In the genomic region with DNA sequence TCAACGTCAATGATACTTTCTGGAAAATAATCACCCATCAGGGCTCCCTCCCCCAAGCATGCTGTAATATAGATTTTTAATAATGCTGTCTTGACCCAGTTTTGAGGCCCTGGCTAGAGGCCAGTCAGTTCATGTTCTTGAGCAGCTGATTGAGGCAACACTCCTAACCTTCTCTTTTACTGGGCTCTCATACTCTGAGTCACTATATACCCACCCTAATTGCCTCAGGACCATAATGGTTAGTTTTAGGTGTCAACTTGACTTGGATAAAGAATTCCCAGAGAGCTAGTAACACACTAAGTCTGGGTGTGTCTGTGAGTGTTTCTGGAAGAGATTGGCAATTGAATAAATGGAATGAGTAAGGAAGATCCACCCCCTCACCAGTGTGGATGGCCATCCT, we compare ENCODE assay signal across 23 cellular contexts.
DNase-seq lines count a peak whose midpoint lies in the region; ATAC-seq and TF ChIP-seq lines count a peak whose summit lies in the region.
"Had no signal": no experiment of that assay in that cellular context is flagged by ENCODE, and none has a peak within 500 bp of the region (broad histone marks: within the 10 kb centered on the region; RNA-seq: fewer than 3 reads in every experiment).

No MANE protein-coding gene starts in this region.

- H2AFZ ChIP-seq in IMR-90 (replicated peaks; ENCODE audit: low read length, poor library complexity) = no peak overlapping the region

- H3K18ac ChIP-seq in IMR-90 (ENCODE audit: low read depth, low read length) = no peak overlapping the region

- no CpG with 5 or more reads among the region's 1 CpG for WGBS in IMR-90 (ENCODE audit: extremely low coverage in 2 of 2, insufficient read length in 1 of 2), 2 experiments

- no peak for DNase-seq in IMR-90
- DNase-seq in adipocyte (ENCODE audit: low read depth) = peak; percentile 25
- peak; percentile 21 for DNase-seq in fibroblast of pulmonary artery (ENCODE audit: low read depth)
- DNase-seq in skeletal muscle cell (ENCODE audit: low read depth) = peak; percentile 63
- DNase-seq in foreskin melanocyte = no peak
- no peak for DNase-seq in occipital lobe (lab: John Stamatoyannopoulos, UW)
- no peak for DNase-seq in activated T-cell treated with anti-CD3 and anti-CD28 coated beads, Interleukin-2, amount 50 U/mL, for 24 hours
- DNase-seq: activated CD4-positive, alpha-beta memory T cell treated with anti-CD3 and anti-CD28 coated beads for 36 hours; activated gamma-delta T cell; AML-193; amniotic stem cell; caudate nucleus; COR-L47; dorsolateral prefrontal cortex; heart left ventricle; left lung; midbrain; NCI-H146; T-helper 17 cell had no signal

- H3K4me2 ChIP-seq in IMR-90 (ENCODE audit: low read depth, low read length) = no peak overlapping the region

- no peak for ATAC-seq in IMR-90 (ENCODE audit: low read depth)
- no peak for ATAC-seq in GM21717 (IDR thresholded peaks at IDR 0.05; ENCODE audit: unreplicated experiment)
- ATAC-seq: heart left ventricle, left lung, T-helper 17 cell, WTC11 had no signal

- H3K9ac ChIP-seq in IMR-90 (ENCODE audit: low read depth, low read length) = no peak overlapping the region
- H3K9ac ChIP-seq in adipocyte (ENCODE audit: low read length) = no peak overlapping the region

- no peak overlapping the region for H3K4ac ChIP-seq in IMR-90 (ENCODE audit: low read depth, low read length)

- peaks cover 20% of the 10 kb centered on the region for H3K27me3 Mint-ChIP-seq in activated T-cell treated with anti-CD3 and anti-CD28 coated beads, Interleukin-2, amount 50 U/mL, for 24 hours

- H2AK9ac ChIP-seq in IMR-90 (replicated peaks; ENCODE audit: low read depth, low read length, poor library complexity) = no peak overlapping the region

- H2BK5ac ChIP-seq in IMR-90 (ENCODE audit: low read depth, low read length, poor library complexity, severe bottlenecking) = no peak overlapping the region

- dilution Hi-C loops in IMR-90 (cut with HindIII; ENCODE audit: low sequenced_read_pairs, unreplicated experiment) = no loop called here

- no peak overlapping the region for H3K14ac ChIP-seq in IMR-90 (replicated peaks; ENCODE audit: low read depth, low read length)

- no peak overlapping the region for H3K4me3 Mint-ChIP-seq in activated T-cell treated with anti-CD3 and anti-CD28 coated beads, Interleukin-2, amount 50 U/mL, for 24 hours
- H3K4me3 Mint-ChIP-seq: activated CD4-positive, alpha-beta memory T cell treated with anti-CD3 and anti-CD28 coated beads for 36 hours; IgD-negative memory B cell; T-helper 17 cell; WTC11 had no signal

- H2AK5ac ChIP-seq in IMR-90 (ENCODE audit: low read depth, low read length) = no peak overlapping the region

- no peaks in the 10 kb centered on the region for H3K36me3 Mint-ChIP-seq in activated T-cell treated with anti-CD3 and anti-CD28 coated beads, Interleukin-2, amount 50 U/mL, for 24 hours (ENCODE audit: low read depth)
- H3K36me3 Mint-ChIP-seq: activated CD4-positive, alpha-beta memory T cell treated with anti-CD3 and anti-CD28 coated beads for 36 hours had no signal

- no peak overlapping the region for H3K27ac ChIP-seq in IMR-90 (ENCODE audit: insufficient read depth, low read length)
- H3K27ac ChIP-seq: dorsolateral prefrontal cortex, heart left ventricle, HL-60, left lung had no signal

- no peak overlapping the region for H3K27ac Mint-ChIP-seq in activated T-cell treated with anti-CD3 and anti-CD28 coated beads, Interleukin-2, amount 50 U/mL, for 24 hours
- H3K27ac Mint-ChIP-seq: activated CD4-positive, alpha-beta memory T cell treated with anti-CD3 and anti-CD28 coated beads for 36 hours; IgD-negative memory B cell; T-helper 17 cell; WTC11 had no signal

- CTCF ChIA-PET in IMR-90 (lab: Yijun Ruan, JAX) = no interaction called here

- H3K4me1 ChIP-seq in IMR-90 (ENCODE audit: control insufficient read depth, insufficient read depth, low read length) = peaks cover 2% of the 10 kb centered on the region; the same call in 1 of the 2 replicates
- peaks cover 18% of the 10 kb centered on the region for H3K4me1 ChIP-seq in adipocyte (ENCODE audit: control insufficient read depth, insufficient read depth, low read length)
- H3K4me1 ChIP-seq: heart left ventricle, left lung had no signal

- no peak overlapping the region for H3K23ac ChIP-seq in IMR-90 (ENCODE audit: low read depth, low read length)

- no peak overlapping the region for H4K91ac ChIP-seq in IMR-90 (ENCODE audit: insufficient read depth, low read depth, low read length)

- peak overlapping the region; percentile 55; the same call in 1 of the 2 replicates for H2BK20ac ChIP-seq in IMR-90 (ENCODE audit: low read depth, low read length)

- H2BK120ac ChIP-seq in IMR-90 (ENCODE audit: low read depth, low read length) = no peak overlapping the region

- H3K36me3 ChIP-seq in IMR-90 (ENCODE audit: control insufficient read depth, insufficient read depth, low read length) = no peaks in the 10 kb centered on the region
- no peaks in the 10 kb centered on the region for H3K36me3 ChIP-seq in adipocyte (ENCODE audit: control insufficient read depth, insufficient read depth, low read length, severe bottlenecking)
- H3K36me3 ChIP-seq: heart left ventricle, left lung had no signal

- in situ Hi-C loops in IMR-90 (cut with MboI; ENCODE audit: low sequenced_read_pairs) = no loop called here

- POLR2A ChIA-PET in IMR-90 (lab: Charles Lee; ENCODE audit: unreplicated experiment) = no interaction called here

- peaks cover 2% of the 10 kb centered on the region for H3K4me1 Mint-ChIP-seq in activated T-cell treated with anti-CD3 and anti-CD28 coated beads, Interleukin-2, amount 50 U/mL, for 24 hours (ENCODE audit: low read depth)
- H3K4me1 Mint-ChIP-seq: T-helper 17 cell, WTC11 had no signal

- H2BK15ac ChIP-seq in IMR-90 (ENCODE audit: low read depth, low read length) = no peak overlapping the region

- H3K9me1 ChIP-seq in IMR-90 (ENCODE audit: insufficient read depth, low read length) = no peaks in the 10 kb centered on the region

- no peaks in the 10 kb centered on the region for H3K79me1 ChIP-seq in IMR-90 (ENCODE audit: low read depth in 1 of 2, low read length in 2 of 2)

- H4K5ac ChIP-seq in IMR-90 (ENCODE audit: low read depth, low read length) = no peak overlapping the region

- intact Hi-C loops in IMR-90 (cut with micrococcal nuclease) = no loop called here

- no TSS peak for BruUV-seq in IMR-90 (replicated peaks; lab: Mats Ljungman, UMichigan)

- TF ChIP-seq POLR2A in IMR-90 (IDR thresholded peaks at IDR 0.05; ENCODE audit: low read depth, low read length) = no peak

- no peak for TF ChIP-seq RAD21 in IMR-90 (IDR thresholded peaks at IDR 0.05; ENCODE audit: low read length)

- no peak overlapping the region for H4K8ac ChIP-seq in IMR-90 (ENCODE audit: low read depth in 2 of 2, low read length in 2 of 2)

- no peaks in the 10 kb centered on the region for H3K9me3 ChIP-seq in IMR-90 (ENCODE audit: control insufficient read depth, insufficient read depth, low read length)
- H3K9me3 ChIP-seq in adipocyte (ENCODE audit: control insufficient read depth, low read length) = no peaks in the 10 kb centered on the region
- H3K9me3 ChIP-seq: heart left ventricle, left lung had no signal

- H3K4me3 ChIP-seq in IMR-90 (ENCODE audit: insufficient read depth, low read depth, low read length) (no peak overlapping the region), adipocyte (ENCODE audit: low read length) (no peak overlapping the region), fibroblast of pulmonary artery (replicated peaks; ENCODE audit: low read depth, low read length) (no peak overlapping the region), skeletal muscle cell (ENCODE audit: low read depth, low read length) (no peak overlapping the region)
- H3K4me3 ChIP-seq: dorsolateral prefrontal cortex, heart left ventricle, left lung had no signal

- no peaks in the 10 kb centered on the region for H3K9me3 Mint-ChIP-seq in activated T-cell treated with anti-CD3 and anti-CD28 coated beads, Interleukin-2, amount 50 U/mL, for 24 hours
- H3K9me3 Mint-ChIP-seq: activated CD4-positive, alpha-beta memory T cell treated with anti-CD3 and anti-CD28 coated beads for 36 hours had no signal

- no peak for TF ChIP-seq CTCF in IMR-90 (conservative IDR thresholded peaks at IDR 0.05; ENCODE audit: low read depth, low read length)
- TF ChIP-seq CTCF in fibroblast of pulmonary artery (IDR thresholded peaks at IDR 0.05; ENCODE audit: low read length, missing control alignments) = no peak

- no peaks in the 10 kb centered on the region for H3K27me3 ChIP-seq in IMR-90 (ENCODE audit: control insufficient read depth, insufficient read depth, low read length)
- no peaks in the 10 kb centered on the region for H3K27me3 ChIP-seq in adipocyte (replicated peaks; ENCODE audit: control insufficient read depth, insufficient read depth, low read length)
- H3K27me3 ChIP-seq: dorsolateral prefrontal cortex, heart left ventricle, left lung had no signal

- no peak overlapping the region for H3K56ac ChIP-seq in IMR-90 (ENCODE audit: extremely low read depth, insufficient read depth, low read length)

- H4K20me1 ChIP-seq in IMR-90 (ENCODE audit: insufficient read depth, low read length) = no peaks in the 10 kb centered on the region

TF ChIP-seq in IMR-90, 13 proteins besides CTCF, POLR2A, EP300 and RAD21 (continues in another document):
- TF ChIP-seq CEBPB (IDR thresholded peaks at IDR 0.05; ENCODE audit: low read depth, low read length) (no peak), NFE2L2 (IDR thresholded peaks at IDR 0.05; ENCODE audit: low read depth, low read length) (no peak), MAFK (IDR thresholded peaks at IDR 0.05; ENCODE audit: low read depth, low read length) (no peak), MXI1 (IDR thresholded peaks at IDR 0.05; ENCODE audit: borderline replicate concordance, low read depth, low read length) (no peak), MAZ (IDR thresholded peaks at IDR 0.05; ENCODE audit: borderline replicate concordance, low read depth, low read length) (no peak), CHD1 (IDR thresholded peaks at IDR 0.05; ENCODE audit: low read depth, low read length) (no peak), BHLHE40 (IDR thresholded peaks at IDR 0.05; ENCODE audit: low read depth, low read length) (no peak), RCOR1 (IDR thresholded peaks at IDR 0.05; ENCODE audit: insufficient replicate concordance, low read length) (no peak), RFX5 (IDR thresholded peaks at IDR 0.05; ENCODE audit: low read depth, low read length) (no peak)
- TF ChIP-seq, protein P1, sequence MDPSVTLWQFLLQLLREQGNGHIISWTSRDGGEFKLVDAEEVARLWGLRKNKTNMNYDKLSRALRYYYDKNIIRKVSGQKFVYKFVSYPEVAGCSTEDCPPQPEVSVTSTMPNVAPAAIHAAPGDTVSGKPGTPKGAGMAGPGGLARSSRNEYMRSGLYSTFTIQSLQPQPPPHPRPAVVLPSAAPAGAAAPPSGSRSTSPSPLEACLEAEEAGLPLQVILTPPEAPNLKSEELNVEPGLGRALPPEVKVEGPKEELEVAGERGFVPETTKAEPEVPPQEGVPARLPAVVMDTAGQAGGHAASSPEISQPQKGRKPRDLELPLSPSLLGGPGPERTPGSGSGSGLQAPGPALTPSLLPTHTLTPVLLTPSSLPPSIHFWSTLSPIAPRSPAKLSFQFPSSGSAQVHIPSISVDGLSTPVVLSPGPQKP (IDR thresholded peaks at IDR 0.05; ENCODE audit: borderline replicate concordance, low read depth, low read length) = no peak

Comparison
In these comparisons a context has a peak if more than half of its experiments do, and no peak if none do; other contexts are left out.
1. DNase-seq: peak in adipocyte (single experiment), fibroblast of pulmonary artery (single experiment) and skeletal muscle cell (single experiment); none in IMR-90 (single experiment), foreskin melanocyte (single experiment), occipital lobe (single experiment) and activated T-cell treated with anti-CD3 and anti-CD28 coated beads, Interleukin-2, amount 50 U/mL, for 24 hours (single experiment).